In genomic region chr5:21181726-21182125, GRCh38 we compare ENCODE assay signal across 1 cellular context.
TF ChIP-seq lines count a peak whose summit lies in the region.

No MANE protein-coding gene starts in this region.

TF ChIP-seq in GM23338, 12 proteins besides CTCF, POLR2A, EP300 and RAD21 (continued from another document):
- TF ChIP-seq REST (IDR thresholded peaks at IDR 0.05; ENCODE audit: unreplicated experiment) (no peak), STAT1 (IDR thresholded peaks at IDR 0.05; ENCODE audit: unreplicated experiment) (no peak), EZH2phosphoT487 (IDR thresholded peaks at IDR 0.05; ENCODE audit: unreplicated experiment) (no peak), JUNB (IDR thresholded peaks at IDR 0.05; ENCODE audit: unreplicated experiment) (no peak), POLR2AphosphoS5 (IDR thresholded peaks at IDR 0.05; ENCODE audit: low read depth) (no peak), EZH2 (IDR thresholded peaks at IDR 0.05; ENCODE audit: low read depth, unreplicated experiment) (no peak), ZNF331 (CRISPR knock-in tag; IDR thresholded peaks at IDR 0.05; ENCODE audit: low read depth) (no peak), CREB1 (CRISPR knock-in tag; IDR thresholded peaks at IDR 0.05; ENCODE audit: low read depth) (no peak), ZNF114 (CRISPR knock-in tag; IDR thresholded peaks at IDR 0.05) (no peak)
- TF ChIP-seq, protein P1, sequence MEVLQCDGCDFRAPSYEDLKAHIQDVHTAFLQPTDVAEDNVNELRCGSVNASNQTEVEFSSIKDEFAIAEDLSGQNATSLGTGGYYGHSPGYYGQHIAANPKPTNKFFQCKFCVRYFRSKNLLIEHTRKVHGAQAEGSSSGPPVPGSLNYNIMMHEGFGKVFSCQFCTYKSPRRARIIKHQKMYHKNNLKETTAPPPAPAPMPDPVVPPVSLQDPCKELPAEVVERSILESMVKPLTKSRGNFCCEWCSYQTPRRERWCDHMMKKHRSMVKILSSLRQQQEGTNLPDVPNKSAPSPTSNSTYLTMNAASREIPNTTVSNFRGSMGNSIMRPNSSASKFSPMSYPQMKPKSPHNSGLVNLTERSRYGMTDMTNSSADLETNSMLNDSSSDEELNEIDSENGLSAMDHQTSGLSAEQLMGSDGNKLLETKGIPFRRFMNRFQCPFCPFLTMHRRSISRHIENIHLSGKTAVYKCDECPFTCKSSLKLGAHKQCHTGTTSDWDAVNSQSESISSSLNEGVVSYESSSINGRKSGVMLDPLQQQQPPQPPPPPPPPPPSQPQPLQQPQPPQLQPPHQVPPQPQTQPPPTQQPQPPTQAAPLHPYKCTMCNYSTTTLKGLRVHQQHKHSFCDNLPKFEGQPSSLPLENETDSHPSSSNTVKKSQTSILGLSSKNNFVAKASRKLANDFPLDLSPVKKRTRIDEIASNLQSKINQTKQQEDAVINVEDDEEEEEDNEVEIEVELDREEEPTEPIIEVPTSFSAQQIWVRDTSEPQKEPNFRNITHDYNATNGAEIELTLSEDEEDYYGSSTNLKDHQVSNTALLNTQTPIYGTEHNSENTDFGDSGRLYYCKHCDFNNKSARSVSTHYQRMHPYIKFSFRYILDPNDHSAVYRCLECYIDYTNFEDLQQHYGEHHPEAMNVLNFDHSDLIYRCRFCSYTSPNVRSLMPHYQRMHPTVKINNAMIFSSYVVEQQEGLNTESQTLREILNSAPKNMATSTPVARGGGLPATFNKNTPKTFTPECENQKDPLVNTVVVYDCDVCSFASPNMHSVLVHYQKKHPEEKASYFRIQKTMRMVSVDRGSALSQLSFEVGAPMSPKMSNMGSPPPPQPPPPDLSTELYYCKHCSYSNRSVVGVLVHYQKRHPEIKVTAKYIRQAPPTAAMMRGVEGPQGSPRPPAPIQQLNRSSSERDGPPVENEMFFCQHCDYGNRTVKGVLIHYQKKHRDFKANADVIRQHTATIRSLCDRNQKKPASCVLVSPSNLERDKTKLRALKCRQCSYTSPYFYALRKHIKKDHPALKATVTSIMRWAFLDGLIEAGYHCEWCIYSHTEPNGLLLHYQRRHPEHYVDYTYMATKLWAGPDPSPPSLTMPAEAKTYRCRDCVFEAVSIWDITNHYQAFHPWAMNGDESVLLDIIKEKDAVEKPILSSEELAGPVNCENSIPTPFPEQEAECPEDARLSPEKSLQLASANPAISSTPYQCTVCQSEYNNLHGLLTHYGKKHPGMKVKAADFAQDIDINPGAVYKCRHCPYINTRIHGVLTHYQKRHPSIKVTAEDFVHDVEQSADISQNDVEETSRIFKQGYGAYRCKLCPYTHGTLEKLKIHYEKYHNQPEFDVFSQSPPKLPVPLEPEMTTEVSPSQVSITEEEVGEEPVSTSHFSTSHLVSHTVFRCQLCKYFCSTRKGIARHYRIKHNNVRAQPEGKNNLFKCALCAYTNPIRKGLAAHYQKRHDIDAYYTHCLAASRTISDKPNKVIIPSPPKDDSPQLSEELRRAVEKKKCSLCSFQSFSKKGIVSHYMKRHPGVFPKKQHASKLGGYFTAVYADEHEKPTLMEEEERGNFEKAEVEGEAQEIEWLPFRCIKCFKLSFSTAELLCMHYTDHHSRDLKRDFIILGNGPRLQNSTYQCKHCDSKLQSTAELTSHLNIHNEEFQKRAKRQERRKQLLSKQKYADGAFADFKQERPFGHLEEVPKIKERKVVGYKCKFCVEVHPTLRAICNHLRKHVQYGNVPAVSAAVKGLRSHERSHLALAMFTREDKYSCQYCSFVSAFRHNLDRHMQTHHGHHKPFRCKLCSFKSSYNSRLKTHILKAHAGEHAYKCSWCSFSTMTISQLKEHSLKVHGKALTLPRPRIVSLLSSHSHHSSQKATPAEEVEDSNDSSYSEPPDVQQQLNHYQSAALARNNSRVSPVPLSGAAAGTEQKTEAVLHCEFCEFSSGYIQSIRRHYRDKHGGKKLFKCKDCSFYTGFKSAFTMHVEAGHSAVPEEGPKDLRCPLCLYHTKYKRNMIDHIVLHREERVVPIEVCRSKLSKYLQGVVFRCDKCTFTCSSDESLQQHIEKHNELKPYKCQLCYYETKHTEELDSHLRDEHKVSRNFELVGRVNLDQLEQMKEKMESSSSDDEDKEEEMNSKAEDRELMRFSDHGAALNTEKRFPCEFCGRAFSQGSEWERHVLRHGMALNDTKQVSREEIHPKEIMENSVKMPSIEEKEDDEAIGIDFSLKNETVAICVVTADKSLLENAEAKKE (CRISPR knock-in tag; IDR thresholded peaks at IDR 0.05), result no peak
